8 cellular contexts compared by ENCODE assay signal in genomic region chr3:43296565-43296964, GRCh38. TPM values are rescaled to one million over a fixed set of nuclear protein-coding genes. Genes with fewer than 3 reads are reported as not detected.
DNase-seq lines count a peak whose midpoint lies in the region; ATAC-seq and TF ChIP-seq lines count a peak whose summit lies in the region.

No MANE protein-coding gene starts in this region.

- TF ChIP-seq CTCF in heart right ventricle (IDR thresholded peaks at IDR 0.05) (no peak), foreskin keratinocyte (conservative IDR thresholded peaks at IDR 0.05) (no peak)

- H3K36me3 ChIP-seq in heart right ventricle = peaks cover 0 to 27% (median 0%) of the 10 kb centered on the region in 9 donors

- H3K9me3 ChIP-seq in heart right ventricle = no peaks in the 10 kb centered on the region

- no peaks in the 10 kb centered on the region for H3K27me3 ChIP-seq in heart right ventricle
- H3K27me3 ChIP-seq in foreskin keratinocyte = no peaks in the 10 kb centered on the region

- H3K4me3 ChIP-seq in heart right ventricle = peak overlapping the region in 3 of 10 donors; percentile 6 to 23 (median 6)

- intact Hi-C loops in heart right ventricle (cut with DNase I) = no loop called here
- intact Hi-C loops in Right ventricle myocardium inferior (cut with DNase I) = no loop called here

- DNase-seq in heart right ventricle = no peak
- no peak for DNase-seq in Right ventricle myocardium inferior (ENCODE audit: missing footprints)
- peak; percentile 61 to 65 for DNase-seq in activated CD4-positive, alpha-beta T cell treated with anti-CD3 and anti-CD28 coated beads for 4 hours
- DNase-seq in foreskin keratinocyte = no peak
- DNase-seq in stimulated activated naive CD8-positive, alpha-beta T cell treated with anti-CD3 and anti-CD28 coated beads, Interleukin-15, Interleukin-2, amounts not matched to agents 100 U/mL and 50 U/mL, for 24 hours = peak; percentile 42
- DNase-seq in DMS 273 treated with DMSO at 0.1 percent for 48 hours (lab: John Stamatoyannopoulos, UW) = no peak

- peak overlapping the region in 4 of 10 donors; percentile 1 to 65 (median 20) for H3K27ac ChIP-seq in heart right ventricle
- H3K27ac ChIP-seq in foreskin keratinocyte = no peak overlapping the region

- peaks cover 11 to 100% (median 97%) of the 10 kb centered on the region in 9 donors for H3K4me1 ChIP-seq in heart right ventricle
- peaks cover 34% of the 10 kb centered on the region for H3K4me1 ChIP-seq in foreskin keratinocyte

- WGBS in heart right ventricle, 2 donors = 4 to 14% methylated on average over 1 of the region's 1 CpG

- peak in 5 of 8 donors; percentile 42 to 70 (median 59) for ATAC-seq in heart right ventricle
- ATAC-seq in Right ventricle myocardium inferior = no peak
- ATAC-seq in HG03520 (IDR thresholded peaks at IDR 0.05; ENCODE audit: unreplicated experiment) = peak; percentile 84
- ATAC-seq in foreskin keratinocyte = peak; percentile 31
- ATAC-seq in stimulated activated naive CD8-positive, alpha-beta T cell treated with anti-CD3 and anti-CD28 coated beads, Interleukin-15, Interleukin-2, amounts not matched to agents 100 U/mL and 50 U/mL, for 24 hours = peak; percentile 77
- ATAC-seq in GM19324 (IDR thresholded peaks at IDR 0.05; ENCODE audit: low FRiP score, unreplicated experiment) = no peak

RNA-seq across cellular contexts. Expression of gene SNRK, which starts 10.2 kb away (rescaled TPM):
- 10 to 100 TPM; 20.9 to 51.9 (median 29.2) TPM for total RNA-seq in heart right ventricle
- 10 to 100 TPM; 11.4 to 12.9 TPM for polyA plus RNA-seq in heart right ventricle
- 18.9 TPM for total RNA-seq in Right ventricle myocardium inferior
- total RNA-seq in foreskin keratinocyte = 29.4 and 36.0 TPM in 2 replicates
- 6.0 and 7.2 TPM in 2 replicates for polyA plus RNA-seq in foreskin keratinocyte

Comparison
In these comparisons a context has a peak if more than half of its experiments do, and no peak if none do; other contexts are left out.
1. ATAC-seq: peak in heart right ventricle (5 of 8), HG03520 (single experiment), foreskin keratinocyte (single experiment) and stimulated activated naive CD8-positive, alpha-beta T cell treated with anti-CD3 and anti-CD28 coated beads, Interleukin-15, Interleukin-2, amounts not matched to agents 100 U/mL and 50 U/mL, for 24 hours (single experiment); none in Right ventricle myocardium inferior (single experiment) and GM19324 (single experiment).
2. DNase-seq: peak in activated CD4-positive, alpha-beta T cell treated with anti-CD3 and anti-CD28 coated beads for 4 hours (2 of 2) and stimulated activated naive CD8-positive, alpha-beta T cell treated with anti-CD3 and anti-CD28 coated beads, Interleukin-15, Interleukin-2, amounts not matched to agents 100 U/mL and 50 U/mL, for 24 hours (single experiment); none in heart right ventricle (0 of 2), Right ventricle myocardium inferior (single experiment), foreskin keratinocyte (0 of 2) and DMS 273 treated with DMSO at 0.1 percent for 48 hours (single experiment).